In the genomic region with DNA sequence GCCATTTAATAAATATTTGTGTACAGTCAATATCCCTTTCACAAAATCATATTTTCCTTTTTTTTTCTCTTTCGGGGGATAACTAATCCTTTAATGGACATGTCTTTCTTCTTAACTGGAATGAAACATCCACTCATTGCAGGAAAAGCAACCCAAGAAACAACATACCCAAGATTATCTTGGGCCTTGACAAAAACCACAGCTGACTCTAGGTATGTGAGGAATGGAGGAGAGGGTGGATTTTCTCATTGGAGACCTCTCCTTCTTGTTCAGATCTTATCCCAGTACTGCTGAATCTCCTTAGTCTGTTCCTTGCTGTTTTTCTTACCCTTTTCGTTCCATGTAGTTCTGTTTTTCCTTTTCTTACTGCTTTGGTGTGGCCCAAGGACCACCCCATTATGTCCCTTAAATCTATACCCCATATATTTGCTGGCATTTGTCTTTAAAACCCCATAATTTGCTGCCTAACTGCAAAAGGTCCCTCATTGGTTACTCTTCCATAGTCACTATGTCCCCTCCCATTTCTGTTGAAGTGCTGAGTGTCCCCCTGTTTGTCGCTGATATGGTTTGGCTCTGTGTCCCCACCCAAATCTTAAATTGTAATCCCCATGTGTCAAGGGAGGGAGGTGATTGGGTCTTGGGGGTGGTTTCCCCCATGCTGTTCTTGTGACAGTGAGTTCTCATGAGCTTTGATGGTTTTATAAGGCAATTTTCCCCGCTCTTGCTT, we compare ENCODE assay signal across 29 cellular contexts. TPM values are rescaled to one million over a fixed set of nuclear protein-coding genes. Genes with fewer than 3 reads are reported as not detected.
DNase-seq lines count a peak whose midpoint lies in the region; FAIRE-seq and TF ChIP-seq lines count a peak whose summit lies in the region.
"Had no signal": no experiment of that assay in that cellular context is flagged by ENCODE, and none has a peak within 500 bp of the region (broad histone marks: within the 10 kb centered on the region; RNA-seq: fewer than 3 reads in every experiment).

No MANE protein-coding gene starts in this region.

- H3K4me3 ChIP-seq in astrocyte (ENCODE audit: insufficient read depth, low read depth, low read length) (no peak overlapping the region), smooth muscle cell (no peak overlapping the region), ovary (no peak overlapping the region)
- H3K4me3 ChIP-seq: dorsolateral prefrontal cortex, hepatocyte, left lung, tibial artery had no signal

- H3K9me3 ChIP-seq in astrocyte (ENCODE audit: insufficient read depth, low read depth, low read length) (no peaks in the 10 kb centered on the region), smooth muscle cell (replicated peaks; ENCODE audit: low read depth) (no peaks in the 10 kb centered on the region), ovary (no peaks in the 10 kb centered on the region)
- H3K9me3 ChIP-seq: left lung, tibial artery had no signal

- H2AFZ ChIP-seq in astrocyte (ENCODE audit: low read depth, low read length) (peak overlapping the region; percentile 29), smooth muscle cell (ENCODE audit: low read depth) (peak overlapping the region; percentile 56)
- H2AFZ ChIP-seq: hepatocyte had no signal

- no peak for TF ChIP-seq POLR2A in ovary (IDR thresholded peaks at IDR 0.05)

- peaks cover 4% of the 10 kb centered on the region for H3K4me1 ChIP-seq in astrocyte (ENCODE audit: insufficient read depth, low read length)
- no peaks in the 10 kb centered on the region for H3K4me1 ChIP-seq in smooth muscle cell (ENCODE audit: low read depth)
- H3K4me1 ChIP-seq in ovary (ENCODE audit: insufficient read depth), result no peaks in the 10 kb centered on the region
- H3K4me1 ChIP-seq: left lung, tibial artery had no signal

- H3K36me3 Mint-ChIP-seq in HFFc6 (ENCODE audit: low read depth) (no peaks in the 10 kb centered on the region), astrocyte (ENCODE audit: low read depth, unreplicated experiment) (no peaks in the 10 kb centered on the region)
- H3K36me3 Mint-ChIP-seq: CD8-positive, alpha-beta memory T cell had no signal

- no peaks in the 10 kb centered on the region for H3K9me3 Mint-ChIP-seq in HFFc6
- no peaks in the 10 kb centered on the region for H3K9me3 Mint-ChIP-seq in astrocyte (ENCODE audit: unreplicated experiment)
- H3K9me3 Mint-ChIP-seq: CD8-positive, alpha-beta memory T cell; neural crest cell; T-helper 2 cell treated with Interferon-gamma antibody and Interleukin-4, amounts not matched to agents 5 μg/mL and 100 μg/mL, for 36 hours had no signal

- H3F3A ChIP-seq in smooth muscle cell (ENCODE audit: low read depth), result no peaks in the 10 kb centered on the region

- H3K27me3 Mint-ChIP-seq in HFFc6 (ENCODE audit: insufficient read depth) (no peaks in the 10 kb centered on the region), astrocyte (ENCODE audit: low read depth, unreplicated experiment) (no peaks in the 10 kb centered on the region)
- H3K27me3 Mint-ChIP-seq: CD8-positive, alpha-beta memory T cell had no signal

- H3K27me3 ChIP-seq in astrocyte (ENCODE audit: insufficient read depth, low read length) (no peaks in the 10 kb centered on the region), smooth muscle cell (ENCODE audit: low read depth) (no peaks in the 10 kb centered on the region), ovary (peaks cover 2% of the 10 kb centered on the region)
- H3K27me3 ChIP-seq: hepatocyte, left lung, tibial artery had no signal

- H3K4me1 Mint-ChIP-seq in HFFc6 (ENCODE audit: low read depth) (peaks cover 33% of the 10 kb centered on the region), astrocyte (ENCODE audit: low read depth, unreplicated experiment) (peaks cover 26% of the 10 kb centered on the region)

- peak overlapping the region; percentile 49; the same call in 1 of the 2 replicates for H3K27ac Mint-ChIP-seq in HFFc6
- H3K27ac Mint-ChIP-seq in astrocyte (ENCODE audit: unreplicated experiment), result peak overlapping the region; percentile 94
- H3K27ac Mint-ChIP-seq: activated CD4-positive, alpha-beta T cell treated with anti-CD3 and anti-CD28 coated beads, Interleukin-2, amount 10 ng/mL, durations not matched to agents 24 days and 14 days; activated naive CD4-positive, alpha-beta T cell treated with anti-CD3 and anti-CD28 coated beads for 36 hours; progenitor cell of endocrine pancreas; stimulated activated naive CD8-positive, alpha-beta T cell treated with anti-CD3 and anti-CD28 coated beads, Interleukin-15, Interleukin-2, amounts not matched to agents 100 ng/mL and 50 ng/mL, for 24 hours; T-helper 2 cell treated with Interferon-gamma antibody and Interleukin-4, amounts not matched to agents 5 μg/mL and 100 μg/mL, for 36 hours had no signal

- WGBS in smooth muscle cell (ENCODE audit: low lambda C conversion rate), result 66% methylated on average over 4 of the region's 4 CpGs
- 91 to 95% (median 91%) methylated on average over 4 of the region's 4 CpGs for WGBS in ovary, 3 donors

- H3K4me3 Mint-ChIP-seq in HFFc6 (no peak overlapping the region; the same call in 1 of the 2 replicates), astrocyte (ENCODE audit: unreplicated experiment) (peak overlapping the region; percentile 24)
- H3K4me3 Mint-ChIP-seq: activated CD4-positive, alpha-beta T cell treated with anti-CD3 and anti-CD28 coated beads, Interleukin-2, amount 10 ng/mL, durations not matched to agents 24 days and 14 days; activated naive CD4-positive, alpha-beta T cell treated with anti-CD3 and anti-CD28 coated beads for 36 hours; CD8-positive, alpha-beta memory T cell; neural crest cell; stimulated activated naive CD8-positive, alpha-beta T cell treated with anti-CD3 and anti-CD28 coated beads, Interleukin-15, Interleukin-2, amounts not matched to agents 100 ng/mL and 50 ng/mL, for 24 hours; T-helper 2 cell treated with Interferon-gamma antibody and Interleukin-4, amounts not matched to agents 5 μg/mL and 100 μg/mL, for 36 hours had no signal

- H3K4me2 ChIP-seq in astrocyte (ENCODE audit: low read length) (peak overlapping the region; percentile 49), smooth muscle cell (peak overlapping the region; percentile 42)
- H3K4me2 ChIP-seq: hepatocyte, KMS-11 had no signal

- H3K79me2 ChIP-seq in astrocyte (ENCODE audit: insufficient read depth, low read length) (no peaks in the 10 kb centered on the region), smooth muscle cell (ENCODE audit: low read depth) (no peaks in the 10 kb centered on the region)
- H3K79me2 ChIP-seq: hepatocyte had no signal

- no peak for TF ChIP-seq CTCF in HFFc6 (IDR thresholded peaks at IDR 0.05)
- TF ChIP-seq CTCF in astrocyte (IDR thresholded peaks at IDR 0.05; ENCODE audit: insufficient read depth, low read depth, low read length), result no peak
- TF ChIP-seq CTCF in smooth muscle cell (IDR thresholded peaks at IDR 0.05; ENCODE audit: borderline replicate concordance, insufficient read depth, poor library complexity, severe bottlenecking), result no peak
- no peak for TF ChIP-seq CTCF in ovary (IDR thresholded peaks at IDR 0.05)

- no peaks in the 10 kb centered on the region for H3K36me3 ChIP-seq in astrocyte (ENCODE audit: insufficient read depth, low read length)
- no peaks in the 10 kb centered on the region for H3K36me3 ChIP-seq in smooth muscle cell (ENCODE audit: low read depth)
- no peaks in the 10 kb centered on the region for H3K36me3 ChIP-seq in ovary
- H3K36me3 ChIP-seq: left lung, tibial artery had no signal

- TF ChIP-seq EP300 in ovary (IDR thresholded peaks at IDR 0.05), result no peak

- H3K27ac ChIP-seq in astrocyte (ENCODE audit: low read depth, low read length) (peak overlapping the region; percentile 54), smooth muscle cell (ENCODE audit: low read depth) (peak overlapping the region; percentile 55), ovary (no peak overlapping the region)
- H3K27ac ChIP-seq: dorsolateral prefrontal cortex, hepatocyte, KMS-11, left lung, tibial artery, VCaP had no signal

- H4K20me1 ChIP-seq in astrocyte (ENCODE audit: insufficient read depth, low read length) (no peaks in the 10 kb centered on the region), smooth muscle cell (ENCODE audit: low read depth) (no peaks in the 10 kb centered on the region)

- FAIRE-seq in astrocyte (lab: Jason Lieb, UNC), result peak; percentile 32
- FAIRE-seq: endothelial cell of umbilical vein, H54, HTR-8/SVneo had no signal

- intact Hi-C loops in ovary (cut with DNase I), result no loop called here

- H3K9ac ChIP-seq in astrocyte (ENCODE audit: low read length), result peak overlapping the region; percentile 35
- no peak overlapping the region for H3K9ac ChIP-seq in smooth muscle cell (ENCODE audit: low read depth)
- H3K9ac ChIP-seq: KMS-11 had no signal

- DNase-seq in HFFc6, result peak; percentile 67
- DNase-seq in astrocyte (ENCODE audit: low read depth), result peak; percentile 88
- DNase-seq in glomerular visceral epithelial cell (ENCODE audit: extremely low spot score), result peak; percentile 11
- no peak for DNase-seq in smooth muscle cell (lab: John Stamatoyannopoulos, UW; ENCODE audit: unreplicated experiment)
- DNase-seq in ovary, result no peak
- no peak for DNase-seq in medulla oblongata (ENCODE audit: extremely low spot score)
- no peak for DNase-seq in mucosa of gallbladder (ENCODE audit: low spot score)
- DNase-seq: activated CD4-positive, alpha-beta T cell treated with anti-CD3 and anti-CD28 coated beads, Interleukin-2, amount 10 ng/mL, durations not matched to agents 24 days and 14 days; activated naive CD4-positive, alpha-beta T cell treated with anti-CD3 and anti-CD28 coated beads for 36 hours; CD8-positive, alpha-beta memory T cell; central memory CD4-positive, alpha-beta T cell; dorsolateral prefrontal cortex; foreskin fibroblast; GF-D8; left lung; NCI-H1694 treated with DMSO at 0.1 percent for 48 hours; NCI-H526 treated with DMSO at 0.1 percent for 48 hours; stimulated activated CD4-positive, alpha-beta T cell treated with anti-CD3 and anti-CD28 coated beads, Interleukin-15, amount 100 ng/mL, for 24 hours; tibial artery had no signal

RNA-seq across cellular contexts. Expression of a gene that starts 6.8 kb away (rescaled TPM):
- 10 to 100 TPM; 54.5 to 90.0 (median 58.9) TPM for total RNA-seq in HFFc6 (2021; fragmentation: NEBNext Ultra II Directional; extraction: Animal tissue kit (Norgen Biotek cat#: 25700))
- total RNA-seq in astrocyte (140 and 160 TPM in 2 replicates), smooth muscle cell (99.2 and 118 TPM in 2 replicates), ovary (10 to 100 TPM in 6 of 7 donors, 1 to 10 TPM in 1; 5.4 to 20.4 (median 11.6) TPM), mucosa of gallbladder (23.6 TPM)
- polyA plus RNA-seq in smooth muscle cell (26.7 and 34.2 TPM in 2 replicates), ovary (1 to 10 TPM; 1.8 to 4.4 TPM)

Comparison
In these comparisons a context has a peak if more than half of its experiments do, and no peak if none do; other contexts are left out.
1. DNase-seq: peak in HFFc6 (single experiment), astrocyte (single experiment) and glomerular visceral epithelial cell (single experiment); none in smooth muscle cell (single experiment), ovary (0 of 5), medulla oblongata (single experiment) and mucosa of gallbladder (single experiment).
2. H3K27ac ChIP-seq: peak in astrocyte (single experiment) and smooth muscle cell (single experiment); none in ovary (0 of 2).